1 cellular context compared by ENCODE assay signal in genomic region chr1:234963180-234963903, GRCh38.
TF ChIP-seq lines count a peak whose summit lies in the region.

No MANE protein-coding gene starts in this region.

TF ChIP-seq in K562, 482 proteins besides CTCF, POLR2A, EP300 and RAD21 (continued from another document and continues in another):
- peak; percentile 67; the same call in 1 of the 2 replicates for TF ChIP-seq ATF3 (IDR thresholded peaks at IDR 0.05)
- TF ChIP-seq ATF3 (CRISPR knock-in tag; conservative IDR thresholded peaks at IDR 0.05), result no peak; the same call in 1 of the 2 replicates
- peak; percentile 85 for TF ChIP-seq HINFP (tag; conservative IDR thresholded peaks at IDR 0.05; ENCODE audit: low read depth)
- TF ChIP-seq ZFX (CRISPR knock-in tag; IDR thresholded peaks at IDR 0.05), result peak; percentile 81
- TF ChIP-seq SMAD3 (CRISPR knock-in tag; conservative IDR thresholded peaks at IDR 0.05), result peak; percentile 94
- TF ChIP-seq ZNF311 (CRISPR knock-in tag; IDR thresholded peaks at IDR 0.05), result peak; percentile 94
- peak; percentile 90; the same call in 1 of the 2 replicates for TF ChIP-seq CUX1 (CRISPR knock-in tag; IDR thresholded peaks at IDR 0.05)
- TF ChIP-seq EHMT2 (IDR thresholded peaks at IDR 0.05), result 0 out of 2 replicates have a peak, but pooled peaks have one; percentile 9
- TF ChIP-seq ZBTB5 (IDR thresholded peaks at IDR 0.05), result no peak
- TF ChIP-seq SMARCC2 (IDR thresholded peaks at IDR 0.05; ENCODE audit: low read depth), result no peak
- TF ChIP-seq ZBTB9 (CRISPR knock-in tag; IDR thresholded peaks at IDR 0.05), result peak; percentile 92; the same call in 1 of the 2 replicates
- no peak for TF ChIP-seq DLX4 (CRISPR knock-in tag; IDR thresholded peaks at IDR 0.05)
- peak; percentile 15 for TF ChIP-seq RBBP5 (IDR thresholded peaks at IDR 0.05; ENCODE audit: borderline replicate concordance, insufficient read depth, low read length, poor library complexity, severe bottlenecking)
- no peak; the same call in none of the 2 replicates for TF ChIP-seq FOSL1 (tag; conservative IDR thresholded peaks at IDR 0.05)
- TF ChIP-seq NCOA6 (IDR thresholded peaks at IDR 0.05), result no peak
- no peak for TF ChIP-seq FOXP1 (CRISPR knock-in tag; IDR thresholded peaks at IDR 0.05)
- TF ChIP-seq ZHX1 (conservative IDR thresholded peaks at IDR 0.05; ENCODE audit: low read length), result peak; percentile 88
- TF ChIP-seq ZNF766 (CRISPR knock-in tag; conservative IDR thresholded peaks at IDR 0.05), result peak; percentile 96
- peak; percentile 62; the same call in 1 of the 2 replicates for TF ChIP-seq VEZF1 (CRISPR knock-in tag; IDR thresholded peaks at IDR 0.05)
- TF ChIP-seq BRCA1 (IDR thresholded peaks at IDR 0.05), result no peak
- no peak for TF ChIP-seq BRCA1 (CRISPR knock-in tag; IDR thresholded peaks at IDR 0.05)
- TF ChIP-seq ADNP (tag; IDR thresholded peaks at IDR 0.05), result peak; percentile 40; the same call in 1 of the 2 replicates
- TF ChIP-seq MGA (IDR thresholded peaks at IDR 0.05), result peak; percentile 68
